1 cellular context compared by ENCODE assay signal in genomic region chr16:83995756-83996155, GRCh38.
TF ChIP-seq lines count a peak whose summit lies in the region.

No MANE protein-coding gene starts in this region.

TF ChIP-seq in GM12878, 131 proteins besides CTCF, POLR2A, EP300 and RAD21:
- TF ChIP-seq ZNF592 (IDR thresholded peaks at IDR 0.05), result no peak
- TF ChIP-seq TARDBP (IDR thresholded peaks at IDR 0.05; ENCODE audit: borderline replicate concordance), result no peak
- no peak for TF ChIP-seq RFX5 (IDR thresholded peaks at IDR 0.05; ENCODE audit: low read depth, low read length)
- TF ChIP-seq CBX3 (IDR thresholded peaks at IDR 0.05; ENCODE audit: borderline replicate concordance, low read depth), result no peak
- no peak for TF ChIP-seq PKNOX1 (IDR thresholded peaks at IDR 0.05)
- no peak for TF ChIP-seq JUNB (IDR thresholded peaks at IDR 0.05)
- TF ChIP-seq HDAC2 (IDR thresholded peaks at IDR 0.05), result no peak
- no peak for TF ChIP-seq HDAC6 (IDR thresholded peaks at IDR 0.05; ENCODE audit: unreplicated experiment)
